19 cellular contexts compared by ENCODE assay signal in the genomic region with DNA sequence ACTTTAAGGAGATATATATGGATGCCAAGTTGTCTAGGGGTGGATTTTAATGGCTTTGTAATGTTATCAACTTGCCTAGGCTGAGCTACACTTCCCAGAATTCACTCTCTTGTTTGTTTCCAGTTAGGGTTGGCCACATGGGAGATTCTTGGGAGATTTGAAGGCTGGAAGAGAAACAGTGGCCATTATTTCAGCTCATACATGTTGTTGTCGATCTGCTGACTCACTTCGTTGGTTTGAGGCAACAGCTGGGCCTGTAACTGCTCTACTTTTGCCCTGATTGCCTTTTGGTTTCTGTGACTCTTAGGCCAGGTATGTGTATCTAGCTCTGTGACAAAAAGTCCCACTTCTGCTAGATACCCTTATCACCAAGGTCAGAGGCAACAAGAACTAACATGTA. TPM values are rescaled to one million over a fixed set of nuclear protein-coding genes. Genes with fewer than 3 reads are reported as not detected.
DNase-seq lines count a peak whose midpoint lies in the region; ATAC-seq and TF ChIP-seq lines count a peak whose summit lies in the region.
"Had no signal": no experiment of that assay in that cellular context is flagged by ENCODE, and none has a peak within 500 bp of the region (broad histone marks: within the 10 kb centered on the region; RNA-seq: fewer than 3 reads in every experiment).

No MANE protein-coding gene starts in this region.

- H2AFZ ChIP-seq in trophoblast cell (ENCODE audit: insufficient read depth, low read length, poor library complexity): no peak overlapping the region

- H2BK5ac ChIP-seq in trophoblast cell (ENCODE audit: low read depth, low read length, poor library complexity): no peak overlapping the region

- H3K9ac ChIP-seq in trophoblast cell (ENCODE audit: low read length): no peak overlapping the region

- H3K27me3 ChIP-seq in trophoblast cell (ENCODE audit: insufficient read depth, low read length): no peaks in the 10 kb centered on the region
- H3K27me3 ChIP-seq: upper lobe of left lung had no signal

- TF ChIP-seq CTCF in fibroblast of the aortic adventitia (IDR thresholded peaks at IDR 0.05; ENCODE audit: insufficient read depth, low read length): no peak

- H3K36me3 Mint-ChIP-seq in activated CD4-positive, alpha-beta T cell treated with anti-CD3 and anti-CD28 coated beads, Interleukin-2, amount 10 ng/mL, durations not matched to agents 24 days and 14 days (ENCODE audit: low read depth): no peaks in the 10 kb centered on the region
- H3K36me3 Mint-ChIP-seq: natural killer cell treated with Interleukin-12 subunit alpha and Interleukin-12 subunit beta and Interleukin-15 and Interleukin-18, amount 100 ng/mL, for 72 hours had no signal

- H3K4me1 Mint-ChIP-seq in activated CD4-positive, alpha-beta T cell treated with anti-CD3 and anti-CD28 coated beads, Interleukin-2, amount 10 ng/mL, durations not matched to agents 24 days and 14 days: no peaks in the 10 kb centered on the region

- H3K23ac ChIP-seq in trophoblast cell (ENCODE audit: low read length): no peak overlapping the region

- H2AK5ac ChIP-seq in trophoblast cell (ENCODE audit: low read length): no peak overlapping the region

- peaks cover 2% of the 10 kb centered on the region for H3K27me3 Mint-ChIP-seq in activated CD4-positive, alpha-beta T cell treated with anti-CD3 and anti-CD28 coated beads, Interleukin-2, amount 10 ng/mL, durations not matched to agents 24 days and 14 days
- H3K27me3 Mint-ChIP-seq: activated naive CD8-positive, alpha-beta T cell treated with anti-CD3 and anti-CD28 coated beads, Interleukin-2, amount 10 ng/mL, durations not matched to agents 7 days and 5 days had no signal

- H3K4me2 ChIP-seq in trophoblast cell (ENCODE audit: low read length): no peak overlapping the region

- H3K27ac Mint-ChIP-seq in activated CD4-positive, alpha-beta T cell treated with anti-CD3 and anti-CD28 coated beads, Interleukin-2, amount 10 ng/mL, durations not matched to agents 24 days and 14 days: no peak overlapping the region
- H3K27ac Mint-ChIP-seq: activated naive CD8-positive, alpha-beta T cell treated with anti-CD3 and anti-CD28 coated beads, Interleukin-2, amount 10 ng/mL, durations not matched to agents 7 days and 5 days; activated T-cell treated with anti-CD3 and anti-CD28 coated beads, Interleukin-2, amount 50 U/mL, for 24 hours; natural killer cell treated with Interleukin-12 subunit alpha and Interleukin-12 subunit beta and Interleukin-15 and Interleukin-18, amount 100 ng/mL, for 72 hours had no signal

- peak; percentile 8 for DNase-seq in EL
- DNase-seq in SW480 (ENCODE audit: low spot score): peak; percentile 14
- peak; percentile 93 for DNase-seq in fibroblast of the aortic adventitia (ENCODE audit: low read depth)
- DNase-seq in trophoblast cell: peak; percentile 63 to 73
- no peak for DNase-seq in COLO668 (lab: John Stamatoyannopoulos, UW; ENCODE audit: unreplicated experiment)
- DNase-seq in activated CD4-positive, alpha-beta T cell treated with anti-CD3 and anti-CD28 coated beads, Interleukin-2, amount 10 ng/mL, durations not matched to agents 24 days and 14 days: no peak
- DNase-seq in DMS153 (lab: John Stamatoyannopoulos, UW): no peak
- DNase-seq: activated CD4-positive, alpha-beta T cell treated with anti-CD3 and anti-CD28 coated beads for 48 hours; activated naive CD8-positive, alpha-beta T cell treated with anti-CD3 and anti-CD28 coated beads, Interleukin-2, amount 10 ng/mL, durations not matched to agents 7 days and 5 days; activated T-cell treated with anti-CD3 and anti-CD28 coated beads, Interleukin-2, amount 50 U/mL, for 24 hours; Calu3; NCI-H2029 treated with DMSO at 0.1 percent for 48 hours; NCI-H748 treated with DMSO at 0.1 percent for 48 hours; retina; stimulated activated CD4-positive, alpha-beta T cell treated with anti-CD3 and anti-CD28 coated beads, Interleukin-4, amount 100 ng/mL, for 4 hours; upper lobe of left lung had no signal

- H3K79me2 ChIP-seq in trophoblast cell (ENCODE audit: control insufficient read depth, insufficient read depth, low read length, poor library complexity): no peaks in the 10 kb centered on the region

- H4K8ac ChIP-seq in trophoblast cell (ENCODE audit: low read depth, low read length): no peak overlapping the region

- no peaks in the 10 kb centered on the region for H3K79me1 ChIP-seq in trophoblast cell (ENCODE audit: low read length)

- H3K27ac ChIP-seq in trophoblast cell (ENCODE audit: low read depth, low read length): peak overlapping the region; percentile 10
- H3K27ac ChIP-seq: upper lobe of left lung had no signal

- H3K4me3 Mint-ChIP-seq in activated CD4-positive, alpha-beta T cell treated with anti-CD3 and anti-CD28 coated beads, Interleukin-2, amount 10 ng/mL, durations not matched to agents 24 days and 14 days: no peak overlapping the region
- H3K4me3 Mint-ChIP-seq: activated naive CD8-positive, alpha-beta T cell treated with anti-CD3 and anti-CD28 coated beads, Interleukin-2, amount 10 ng/mL, durations not matched to agents 7 days and 5 days; activated T-cell treated with anti-CD3 and anti-CD28 coated beads, Interleukin-2, amount 50 U/mL, for 24 hours; natural killer cell treated with Interleukin-12 subunit alpha and Interleukin-12 subunit beta and Interleukin-15 and Interleukin-18, amount 100 ng/mL, for 72 hours had no signal

- no peak for ATAC-seq in HG02678 (IDR thresholded peaks at IDR 0.05; ENCODE audit: unreplicated experiment)
- ATAC-seq: natural killer cell treated with Interleukin-12 subunit alpha and Interleukin-12 subunit beta and Interleukin-15 and Interleukin-18, amount 100 ng/mL, for 72 hours had no signal

- H3K4me3 ChIP-seq in fibroblast of the aortic adventitia (ENCODE audit: low read depth, low read length) (no peak overlapping the region), trophoblast cell (ENCODE audit: low read depth, low read length) (no peak overlapping the region)
- H3K4me3 ChIP-seq: upper lobe of left lung had no signal

- intact Hi-C loops in activated CD4-positive, alpha-beta T cell treated with anti-CD3 and anti-CD28 coated beads, Interleukin-2, amount 10 ng/mL, durations not matched to agents 24 days and 14 days (cut with micrococcal nuclease): no loop called here

- peaks cover 2 to 3% of the 10 kb centered on the region in 2 experiments for H3K4me1 ChIP-seq in trophoblast cell (ENCODE audit: control insufficient read depth in 1 of 2, insufficient read depth in 2 of 2, low read length in 2 of 2)

- no peak overlapping the region for H2BK12ac ChIP-seq in trophoblast cell (ENCODE audit: low read length)

- no peaks in the 10 kb centered on the region for H3K9me3 ChIP-seq in trophoblast cell (ENCODE audit: insufficient read depth, low read depth, low read length)
- H3K9me3 ChIP-seq: upper lobe of left lung had no signal

- no peak overlapping the region for H3K14ac ChIP-seq in trophoblast cell (ENCODE audit: low read length)

- WGBS in trophoblast cell (ENCODE audit: extremely low coverage, insufficient coverage, insufficient read length): no CpG with 5 or more reads among the region's 2 CpGs

- no peak overlapping the region for H3K18ac ChIP-seq in trophoblast cell (ENCODE audit: low read length)

- no peaks in the 10 kb centered on the region for H3K9me3 Mint-ChIP-seq in activated CD4-positive, alpha-beta T cell treated with anti-CD3 and anti-CD28 coated beads, Interleukin-2, amount 10 ng/mL, durations not matched to agents 24 days and 14 days
- H3K9me3 Mint-ChIP-seq: activated naive CD8-positive, alpha-beta T cell treated with anti-CD3 and anti-CD28 coated beads, Interleukin-2, amount 10 ng/mL, durations not matched to agents 7 days and 5 days; activated T-cell treated with anti-CD3 and anti-CD28 coated beads, Interleukin-2, amount 50 U/mL, for 24 hours had no signal

- H2BK120ac ChIP-seq in trophoblast cell (ENCODE audit: insufficient read depth, low read length, poor library complexity): no peak overlapping the region

- no peak overlapping the region for H3K4ac ChIP-seq in trophoblast cell (ENCODE audit: low read depth, low read length)

- H3K36me3 ChIP-seq in trophoblast cell (ENCODE audit: control insufficient read depth in 1 of 2, insufficient read depth in 2 of 2, low read length in 2 of 2): no peaks in the 10 kb centered on the region
- H3K36me3 ChIP-seq: upper lobe of left lung had no signal

- no peak overlapping the region for H4K91ac ChIP-seq in trophoblast cell (ENCODE audit: low read depth, low read length)

- no peak overlapping the region for H4K12ac ChIP-seq in trophoblast cell (ENCODE audit: low read depth, low read length)

RNA-seq across cellular contexts. Expression of gene SRPX, which starts 11.6 kb away (rescaled TPM):
- 142 and 242 TPM in 2 replicates for total RNA-seq in fibroblast of the aortic adventitia (ENCODE audit: low replicate concordance)
- 19.0 and 21.6 TPM in 2 replicates for polyA plus RNA-seq in trophoblast cell (2013)
- total RNA-seq in activated CD4-positive, alpha-beta T cell treated with anti-CD3 and anti-CD28 coated beads, Interleukin-2, amount 10 ng/mL, durations not matched to agents 24 days and 14 days: not detected in 2 replicates
- total RNA-seq: HT-29; natural killer cell treated with Interleukin-12 subunit alpha and Interleukin-12 subunit beta and Interleukin-15 and Interleukin-18, amount 100 ng/mL, for 72 hours had no signal

Comparison
In these comparisons a context has a peak if more than half of its experiments do, and no peak if none do; other contexts are left out.
1. DNase-seq: peak in EL (single experiment), SW480 (single experiment), fibroblast of the aortic adventitia (single experiment) and trophoblast cell (2 of 2); none in COLO668 (single experiment), activated CD4-positive, alpha-beta T cell treated with anti-CD3 and anti-CD28 coated beads, Interleukin-2, amount 10 ng/mL, durations not matched to agents 24 days and 14 days (single experiment) and DMS153 (single experiment).
2. RNA of gene SRPX, which starts 11.6 kb away (total RNA-seq): 142 to 242 TPM in fibroblast of the aortic adventitia; not detected in activated CD4-positive, alpha-beta T cell treated with anti-CD3 and anti-CD28 coated beads, Interleukin-2, amount 10 ng/mL, durations not matched to agents 24 days and 14 days; every median in the first group is over 100 times any median in the second.